20 cellular contexts compared by ENCODE assay signal in genomic region chr11:132655187-132655855, GRCh38.
"Had no signal": no experiment of that assay in that cellular context is flagged by ENCODE, and none has a peak within 500 bp of the region (broad histone marks: within the 10 kb centered on the region; RNA-seq: fewer than 3 reads in every experiment).

No MANE protein-coding gene starts in this region.

- DNase-seq: activated CD4-positive, alpha-beta T cell treated with anti-CD3 and anti-CD28 coated beads for 1 hour; activated CD4-positive, alpha-beta T cell treated with anti-CD3 and anti-CD28 coated beads, Interleukin-2, amount 50 U/mL, for 48 hours; activated CD8-positive, alpha-beta memory T cell treated with anti-CD3 and anti-CD28 coated beads, Interleukin-2, amount 50 U/mL, for 48 hours; activated naive CD4-positive, alpha-beta T cell treated with Interleukin-2 at 50 U/mL for 16 hours; activated naive CD8-positive, alpha-beta T cell treated with anti-CD3 and anti-CD28 coated beads for 36 hours; activated T-cell treated with anti-CD3 and anti-CD28 coated beads, Interleukin-2, amount 50 U/mL, for 4 hours; body of pancreas; effector memory CD4-positive, alpha-beta T cell; left ventricle myocardium inferior; naive thymus-derived CD8-positive, alpha-beta T cell; retina; sigmoid colon; stimulated activated CD4-positive, alpha-beta T cell treated with anti-CD3 and anti-CD28 coated beads, Interleukin-2, amount 100 ng/mL, for 48 hours; stimulated activated CD8-positive, alpha-beta memory T cell treated with anti-CD3 and anti-CD28 coated beads, Interleukin-4, amount 100 ng/mL, for 48 hours; stimulated activated naive B cell treated with anti-CD40 and anti-IgM and Interleukin-4, amounts not matched to agents 10 μg/mL and 1 μg/mL and 100 μg/mL, for 72 hours; trophoblast cell; uterus had no signal

- H3K4me1 ChIP-seq: body of pancreas, gastroesophageal sphincter, left ventricle myocardium inferior, neural progenitor cell, sigmoid colon, uterus had no signal

- H3K4me3 ChIP-seq: body of pancreas, cardiac muscle cell, gastroesophageal sphincter, left ventricle myocardium inferior, neural progenitor cell, sigmoid colon, uterus had no signal

- ATAC-seq: activated T-cell treated with anti-CD3 and anti-CD28 coated beads, Interleukin-2, amount 50 U/mL, for 4 hours; body of pancreas; gastroesophageal sphincter; naive thymus-derived CD8-positive, alpha-beta T cell; stimulated activated naive B cell treated with anti-CD40 and anti-IgM and Interleukin-4, amounts not matched to agents 10 μg/mL and 1 μg/mL and 100 μg/mL, for 72 hours had no signal

- H3K36me3 ChIP-seq: cardiac muscle cell, gastroesophageal sphincter, left ventricle myocardium inferior, neural progenitor cell, sigmoid colon, uterus had no signal

- H3K27ac ChIP-seq: body of pancreas, cardiac muscle cell, gastroesophageal sphincter, left ventricle myocardium inferior, neural progenitor cell, sigmoid colon, uterus had no signal

- H3K27me3 ChIP-seq: body of pancreas, cardiac muscle cell, gastroesophageal sphincter, neural progenitor cell, sigmoid colon, uterus had no signal

- H3K9me3 ChIP-seq: body of pancreas, gastroesophageal sphincter, left ventricle myocardium inferior, sigmoid colon, uterus had no signal
